9 cellular contexts compared by ENCODE assay signal in the genomic region with DNA sequence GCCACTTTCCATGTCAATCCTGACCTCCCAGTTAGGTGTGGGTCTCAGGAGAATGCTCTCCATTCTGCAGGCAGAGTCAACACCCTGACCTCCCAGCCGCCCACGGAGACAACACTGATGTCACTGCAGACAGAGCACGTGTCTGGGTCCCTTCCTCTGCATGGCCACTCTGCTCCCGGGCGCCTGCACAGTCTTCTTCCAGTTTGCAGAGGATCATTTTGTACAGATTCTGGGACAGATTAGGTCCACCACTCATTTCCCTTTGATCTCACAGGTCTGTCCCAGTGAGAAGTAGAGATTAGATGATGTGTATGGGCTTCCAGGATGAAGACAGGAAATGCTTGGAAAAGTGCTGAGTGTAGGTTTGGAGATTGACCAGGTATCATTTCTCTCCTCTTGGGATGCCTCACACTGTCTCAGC. TPM values are rescaled to one million over a fixed set of nuclear protein-coding genes. Genes with fewer than 3 reads are reported as not detected.
DNase-seq lines count a peak whose midpoint lies in the region; ATAC-seq and TF ChIP-seq lines count a peak whose summit lies in the region.
"Had no signal": no experiment of that assay in that cellular context is flagged by ENCODE, and none has a peak within 500 bp of the region (broad histone marks: within the 10 kb centered on the region; RNA-seq: fewer than 3 reads in every experiment).

No MANE protein-coding gene starts in this region.

- WGBS in liver = 36% methylated on average over 5 of the region's 5 CpGs
- 36 to 51% methylated on average over 5 of the region's 5 CpGs for WGBS in thyroid gland, 2 donors

- TF ChIP-seq CTCF in cardiac fibroblast (IDR thresholded peaks at IDR 0.05; ENCODE audit: low read depth, low read length) (no peak), liver (IDR thresholded peaks at IDR 0.05; ENCODE audit: low read depth, low read length, missing input control) (no peak), thyroid gland (IDR thresholded peaks at IDR 0.05) (no peak), ascending aorta (IDR thresholded peaks at IDR 0.05) (no peak)

- TF ChIP-seq RAD21 in liver (IDR thresholded peaks at IDR 0.05) = no peak

- TF ChIP-seq POLR2A in thyroid gland (IDR thresholded peaks at IDR 0.05) = no peak

- POLR2A ChIA-PET in activated CD4-positive, alpha-beta T cell treated with anti-CD3 and anti-CD28 coated beads for 36 hours (lab: Charles Lee) = no interaction called here

- H3K27ac ChIP-seq in liver (ENCODE audit: low read depth in 1 of 2, low read length in 2 of 2) (no peak overlapping the region), thyroid gland (peak overlapping the region; percentile 49 to 93 (median 87)), ascending aorta (no peak overlapping the region)

- no peak for ATAC-seq in activated CD4-positive, alpha-beta T cell treated with anti-CD3 and anti-CD28 coated beads for 36 hours

- no peaks in the 10 kb centered on the region for H3K9me3 ChIP-seq in liver (ENCODE audit: control insufficient read depth in 4 of 4, low read length in 3 of 4)
- H3K9me3 ChIP-seq in thyroid gland = no peaks in the 10 kb centered on the region
- no peaks in the 10 kb centered on the region for H3K9me3 ChIP-seq in ascending aorta

- no peaks in the 10 kb centered on the region for H3K27me3 ChIP-seq in liver (ENCODE audit: control insufficient read depth in 4 of 4, insufficient read depth in 4 of 4, low read length in 3 of 4)
- H3K27me3 ChIP-seq in thyroid gland = no peaks in the 10 kb centered on the region
- no peaks in the 10 kb centered on the region for H3K27me3 ChIP-seq in ascending aorta

- H3K36me3 ChIP-seq in liver (ENCODE audit: control insufficient read depth in 4 of 4, insufficient read depth in 3 of 4, low read depth in 1 of 4, low read length in 3 of 4) (no peaks in the 10 kb centered on the region), thyroid gland (no peaks in the 10 kb centered on the region), ascending aorta (no peaks in the 10 kb centered on the region)

- H3K4me3 ChIP-seq in cardiac fibroblast (replicated peaks in 1 of 2; ENCODE audit: low read depth in 2 of 2, low read length in 2 of 2) (no peak overlapping the region), liver (ENCODE audit: low read depth in 1 of 3, low read length in 3 of 3) (no peak overlapping the region), thyroid gland (replicated peaks in 1 of 3) (no peak overlapping the region), ascending aorta (no peak overlapping the region)

- H3K4me1 Mint-ChIP-seq in activated CD4-positive, alpha-beta T cell treated with anti-CD3 and anti-CD28 coated beads for 36 hours = no peaks in the 10 kb centered on the region

- H3K27ac Mint-ChIP-seq in activated CD4-positive, alpha-beta T cell treated with anti-CD3 and anti-CD28 coated beads for 36 hours = no peak overlapping the region

- intact Hi-C loops in activated CD4-positive, alpha-beta T cell treated with anti-CD3 and anti-CD28 coated beads for 36 hours (cut with DNase I, micrococcal nuclease) = no loop called here
- intact Hi-C loops in thyroid gland (cut with DNase I) (no loop called here), ascending aorta (cut with DNase I) (no loop called here)

- H3K9ac ChIP-seq in liver (ENCODE audit: low read depth in 1 of 2, low read length in 2 of 2) = no peak overlapping the region

- CTCF ChIA-PET in activated CD4-positive, alpha-beta T cell treated with anti-CD3 and anti-CD28 coated beads for 36 hours (lab: Charles Lee) = no interaction called here

- H3K4me1 ChIP-seq in liver (ENCODE audit: control insufficient read depth in 4 of 4, insufficient read depth in 4 of 4, low read length in 3 of 4) (peaks cover 0 to 3% (median 0%) of the 10 kb centered on the region in 4 donors), thyroid gland (peaks cover 17 to 33% of the 10 kb centered on the region in 2 donors), ascending aorta (peaks cover 0 to 4% of the 10 kb centered on the region in 2 donors)

- no peaks in the 10 kb centered on the region for H3K36me3 Mint-ChIP-seq in activated CD4-positive, alpha-beta T cell treated with anti-CD3 and anti-CD28 coated beads for 36 hours (ENCODE audit: low read depth)

- peak; percentile 60 for DNase-seq in activated CD4-positive, alpha-beta T cell treated with anti-CD3 and anti-CD28 coated beads for 36 hours
- no peak for DNase-seq in activated CD4-positive, alpha-beta T cell treated with anti-CD3 and anti-CD28 coated beads for 4 hours
- DNase-seq in cardiac fibroblast (ENCODE audit: low read depth in 2 of 2) (peak; percentile 59 to 68), thyroid gland (peak; percentile 47 to 51), GF-D8 (lab: John Stamatoyannopoulos, UW) (no peak), ascending aorta (ENCODE audit: low spot score in 2 of 2) (no peak), epidermal melanocyte (ENCODE audit: insufficient read length, low spot score) (no peak)
- DNase-seq: stimulated activated CD4-positive, alpha-beta T cell treated with anti-CD3 and anti-CD28 coated beads, Interleukin-12 subunit alpha, Interleukin-12 subunit beta, amount 100 ng/mL, for 4 hours had no signal

- H3K27me3 Mint-ChIP-seq in activated CD4-positive, alpha-beta T cell treated with anti-CD3 and anti-CD28 coated beads for 36 hours = peaks cover 8% of the 10 kb centered on the region

- no peak overlapping the region for H3K4me3 Mint-ChIP-seq in activated CD4-positive, alpha-beta T cell treated with anti-CD3 and anti-CD28 coated beads for 36 hours

- no peaks in the 10 kb centered on the region for H3K9me3 Mint-ChIP-seq in activated CD4-positive, alpha-beta T cell treated with anti-CD3 and anti-CD28 coated beads for 36 hours (ENCODE audit: low read depth)

TF ChIP-seq in liver, 16 proteins besides CTCF, POLR2A, EP300 and RAD21:
- peak; percentile 38 to 56 for TF ChIP-seq EGR1 (IDR thresholded peaks at IDR 0.05; ENCODE audit: low read depth in 2 of 2)
- TF ChIP-seq FOXA1 (IDR thresholded peaks at IDR 0.05) = no peak

RNA-seq across cellular contexts. Expression of a gene that starts 8.1 kb away (rescaled TPM):
- not detected for total RNA-seq in activated CD4-positive, alpha-beta T cell treated with anti-CD3 and anti-CD28 coated beads for 36 hours
- not detected for total RNA-seq in liver
- polyA plus RNA-seq in liver = not detected
- total RNA-seq in thyroid gland = not detected
- total RNA-seq in ascending aorta = not detected

RNA-seq across cellular contexts. Expression of a gene that starts 15.7 kb away (rescaled TPM):
- total RNA-seq in activated CD4-positive, alpha-beta T cell treated with anti-CD3 and anti-CD28 coated beads for 36 hours = 10 to 100 TPM; 17.6 to 18.4 TPM
- total RNA-seq in liver = 1 to 10 TPM in 1 of 2 donors, under 1 TPM in 1; 0.25 to 2.6 TPM
- 1 to 10 TPM in 1 of 2 donors, under 1 TPM in 1; 0.76 to 1.4 TPM for polyA plus RNA-seq in liver
- total RNA-seq in thyroid gland = 1 to 10 TPM; 1.0 to 4.0 (median 2.2) TPM
- total RNA-seq in ascending aorta = 1.3 TPM

RNA-seq across cellular contexts. Expression of a gene that starts 49.3 kb away (rescaled TPM):
- 1 to 10 TPM; 1.9 to 2.0 TPM for total RNA-seq in activated CD4-positive, alpha-beta T cell treated with anti-CD3 and anti-CD28 coated beads for 36 hours
- total RNA-seq in liver (1 to 10 TPM; 1.5 to 1.6 TPM), thyroid gland (10 to 100 TPM; 23.5 to 54.9 (median 47.6) TPM), ascending aorta (3.6 TPM)
- polyA plus RNA-seq in liver = under 1 TPM; 0.73 to 0.78 TPM

Comparison
In these comparisons a context has a peak if more than half of its experiments do, and no peak if none do; other contexts are left out.
1. DNase-seq: peak in activated CD4-positive, alpha-beta T cell treated with anti-CD3 and anti-CD28 coated beads for 36 hours (single experiment), cardiac fibroblast (2 of 2) and thyroid gland (2 of 2); none in activated CD4-positive, alpha-beta T cell treated with anti-CD3 and anti-CD28 coated beads for 4 hours (0 of 2), GF-D8 (single experiment), ascending aorta (0 of 2) and epidermal melanocyte (single experiment).
2. H3K27ac ChIP-seq: peak in thyroid gland (3 of 3); none in liver (0 of 2) and ascending aorta (0 of 2).